ENCODE assay signal across 1 cellular context in the genomic region with DNA sequence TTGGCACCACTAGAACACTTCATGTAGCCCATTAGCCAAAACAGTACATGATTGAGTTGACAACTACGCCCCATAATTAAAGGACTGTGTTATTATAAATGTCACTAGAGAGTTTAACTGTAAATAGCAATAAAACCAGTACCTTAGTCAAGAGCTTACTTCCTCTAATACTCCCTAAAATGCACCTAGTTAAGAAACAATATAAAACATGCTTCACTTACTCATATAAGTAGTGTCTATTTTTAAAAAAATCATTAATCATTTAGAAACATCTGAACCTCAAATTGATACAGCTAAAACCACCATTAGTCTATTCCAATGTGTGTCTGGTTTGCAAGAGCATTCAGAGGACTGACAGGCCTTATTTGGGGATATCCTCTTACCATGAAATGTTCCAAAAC.
A peak's percentile ranks its signal among the peaks of the same experiment; 100 is the strongest.
TF ChIP-seq lines count a peak whose summit lies in the region.

No MANE protein-coding gene starts in this region.

TF ChIP-seq in GM12878, 131 proteins besides CTCF, POLR2A, EP300 and RAD21 (continued from another document and continues in another):
- TF ChIP-seq, protein P1, sequence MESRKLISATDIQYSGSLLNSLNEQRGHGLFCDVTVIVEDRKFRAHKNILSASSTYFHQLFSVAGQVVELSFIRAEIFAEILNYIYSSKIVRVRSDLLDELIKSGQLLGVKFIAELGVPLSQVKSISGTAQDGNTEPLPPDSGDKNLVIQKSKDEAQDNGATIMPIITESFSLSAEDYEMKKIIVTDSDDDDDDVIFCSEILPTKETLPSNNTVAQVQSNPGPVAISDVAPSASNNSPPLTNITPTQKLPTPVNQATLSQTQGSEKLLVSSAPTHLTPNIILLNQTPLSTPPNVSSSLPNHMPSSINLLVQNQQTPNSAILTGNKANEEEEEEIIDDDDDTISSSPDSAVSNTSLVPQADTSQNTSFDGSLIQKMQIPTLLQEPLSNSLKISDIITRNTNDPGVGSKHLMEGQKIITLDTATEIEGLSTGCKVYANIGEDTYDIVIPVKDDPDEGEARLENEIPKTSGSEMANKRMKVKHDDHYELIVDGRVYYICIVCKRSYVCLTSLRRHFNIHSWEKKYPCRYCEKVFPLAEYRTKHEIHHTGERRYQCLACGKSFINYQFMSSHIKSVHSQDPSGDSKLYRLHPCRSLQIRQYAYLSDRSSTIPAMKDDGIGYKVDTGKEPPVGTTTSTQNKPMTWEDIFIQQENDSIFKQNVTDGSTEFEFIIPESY (IDR thresholded peaks at IDR 0.05) = no peak
- TF ChIP-seq, protein P2, sequence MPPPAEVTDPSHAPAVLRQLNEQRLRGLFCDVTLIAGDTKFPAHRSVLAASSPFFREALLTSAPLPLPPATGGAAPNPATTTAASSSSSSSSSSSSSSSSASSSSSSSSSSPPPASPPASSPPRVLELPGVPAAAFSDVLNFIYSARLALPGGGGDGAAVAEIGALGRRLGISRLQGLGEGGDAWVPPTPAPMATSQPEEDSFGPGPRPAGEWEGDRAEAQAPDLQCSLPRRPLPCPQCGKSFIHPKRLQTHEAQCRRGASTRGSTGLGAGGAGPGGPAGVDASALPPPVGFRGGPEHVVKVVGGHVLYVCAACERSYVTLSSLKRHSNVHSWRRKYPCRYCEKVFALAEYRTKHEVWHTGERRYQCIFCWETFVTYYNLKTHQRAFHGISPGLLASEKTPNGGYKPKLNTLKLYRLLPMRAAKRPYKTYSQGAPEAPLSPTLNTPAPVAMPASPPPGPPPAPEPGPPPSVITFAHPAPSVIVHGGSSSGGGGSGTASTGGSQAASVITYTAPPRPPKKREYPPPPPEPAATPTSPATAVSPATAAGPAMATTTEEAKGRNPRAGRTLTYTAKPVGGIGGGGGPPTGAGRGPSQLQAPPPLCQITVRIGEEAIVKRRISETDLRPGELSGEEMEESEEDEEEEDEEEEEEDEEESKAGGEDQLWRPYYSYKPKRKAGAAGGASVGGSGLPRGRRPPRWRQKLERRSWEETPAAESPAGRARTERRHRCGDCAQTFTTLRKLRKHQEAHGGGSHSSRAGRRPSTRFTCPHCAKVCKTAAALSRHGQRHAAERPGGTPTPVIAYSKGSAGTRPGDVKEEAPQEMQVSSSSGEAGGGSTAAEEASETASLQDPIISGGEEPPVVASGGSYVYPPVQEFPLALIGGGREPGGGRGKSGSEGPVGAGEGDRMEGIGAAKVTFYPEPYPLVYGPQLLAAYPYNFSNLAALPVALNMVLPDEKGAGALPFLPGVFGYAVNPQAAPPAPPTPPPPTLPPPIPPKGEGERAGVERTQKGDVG (CRISPR knock-in tag; IDR thresholded peaks at IDR 0.05) = no peak
- no peak for TF ChIP-seq TARDBP (IDR thresholded peaks at IDR 0.05; ENCODE audit: borderline replicate concordance)
- peak; percentile 45 for TF ChIP-seq BMI1 (IDR thresholded peaks at IDR 0.05; ENCODE audit: borderline replicate concordance)
- TF ChIP-seq, protein P3, sequence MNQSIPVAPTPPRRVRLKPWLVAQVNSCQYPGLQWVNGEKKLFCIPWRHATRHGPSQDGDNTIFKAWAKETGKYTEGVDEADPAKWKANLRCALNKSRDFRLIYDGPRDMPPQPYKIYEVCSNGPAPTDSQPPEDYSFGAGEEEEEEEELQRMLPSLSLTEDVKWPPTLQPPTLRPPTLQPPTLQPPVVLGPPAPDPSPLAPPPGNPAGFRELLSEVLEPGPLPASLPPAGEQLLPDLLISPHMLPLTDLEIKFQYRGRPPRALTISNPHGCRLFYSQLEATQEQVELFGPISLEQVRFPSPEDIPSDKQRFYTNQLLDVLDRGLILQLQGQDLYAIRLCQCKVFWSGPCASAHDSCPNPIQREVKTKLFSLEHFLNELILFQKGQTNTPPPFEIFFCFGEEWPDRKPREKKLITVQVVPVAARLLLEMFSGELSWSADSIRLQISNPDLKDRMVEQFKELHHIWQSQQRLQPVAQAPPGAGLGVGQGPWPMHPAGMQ (IDR thresholded peaks at IDR 0.05; ENCODE audit: borderline replicate concordance) = no peak
- TF ChIP-seq EGR1 (IDR thresholded peaks at IDR 0.05; ENCODE audit: borderline replicate concordance in 1 of 2, low read depth in 2 of 2, low read length in 2 of 2) = no peak
- peak; percentile 45; the same call in 1 of the 2 replicates for TF ChIP-seq CREM (IDR thresholded peaks at IDR 0.05; ENCODE audit: low read depth)
- TF ChIP-seq, protein P4, sequence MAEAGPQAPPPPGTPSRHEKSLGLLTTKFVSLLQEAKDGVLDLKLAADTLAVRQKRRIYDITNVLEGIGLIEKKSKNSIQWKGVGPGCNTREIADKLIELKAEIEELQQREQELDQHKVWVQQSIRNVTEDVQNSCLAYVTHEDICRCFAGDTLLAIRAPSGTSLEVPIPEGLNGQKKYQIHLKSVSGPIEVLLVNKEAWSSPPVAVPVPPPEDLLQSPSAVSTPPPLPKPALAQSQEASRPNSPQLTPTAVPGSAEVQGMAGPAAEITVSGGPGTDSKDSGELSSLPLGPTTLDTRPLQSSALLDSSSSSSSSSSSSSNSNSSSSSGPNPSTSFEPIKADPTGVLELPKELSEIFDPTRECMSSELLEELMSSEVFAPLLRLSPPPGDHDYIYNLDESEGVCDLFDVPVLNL (IDR thresholded peaks at IDR 0.05; ENCODE audit: low read depth, low read length) = no peak
- TF ChIP-seq, protein P5, sequence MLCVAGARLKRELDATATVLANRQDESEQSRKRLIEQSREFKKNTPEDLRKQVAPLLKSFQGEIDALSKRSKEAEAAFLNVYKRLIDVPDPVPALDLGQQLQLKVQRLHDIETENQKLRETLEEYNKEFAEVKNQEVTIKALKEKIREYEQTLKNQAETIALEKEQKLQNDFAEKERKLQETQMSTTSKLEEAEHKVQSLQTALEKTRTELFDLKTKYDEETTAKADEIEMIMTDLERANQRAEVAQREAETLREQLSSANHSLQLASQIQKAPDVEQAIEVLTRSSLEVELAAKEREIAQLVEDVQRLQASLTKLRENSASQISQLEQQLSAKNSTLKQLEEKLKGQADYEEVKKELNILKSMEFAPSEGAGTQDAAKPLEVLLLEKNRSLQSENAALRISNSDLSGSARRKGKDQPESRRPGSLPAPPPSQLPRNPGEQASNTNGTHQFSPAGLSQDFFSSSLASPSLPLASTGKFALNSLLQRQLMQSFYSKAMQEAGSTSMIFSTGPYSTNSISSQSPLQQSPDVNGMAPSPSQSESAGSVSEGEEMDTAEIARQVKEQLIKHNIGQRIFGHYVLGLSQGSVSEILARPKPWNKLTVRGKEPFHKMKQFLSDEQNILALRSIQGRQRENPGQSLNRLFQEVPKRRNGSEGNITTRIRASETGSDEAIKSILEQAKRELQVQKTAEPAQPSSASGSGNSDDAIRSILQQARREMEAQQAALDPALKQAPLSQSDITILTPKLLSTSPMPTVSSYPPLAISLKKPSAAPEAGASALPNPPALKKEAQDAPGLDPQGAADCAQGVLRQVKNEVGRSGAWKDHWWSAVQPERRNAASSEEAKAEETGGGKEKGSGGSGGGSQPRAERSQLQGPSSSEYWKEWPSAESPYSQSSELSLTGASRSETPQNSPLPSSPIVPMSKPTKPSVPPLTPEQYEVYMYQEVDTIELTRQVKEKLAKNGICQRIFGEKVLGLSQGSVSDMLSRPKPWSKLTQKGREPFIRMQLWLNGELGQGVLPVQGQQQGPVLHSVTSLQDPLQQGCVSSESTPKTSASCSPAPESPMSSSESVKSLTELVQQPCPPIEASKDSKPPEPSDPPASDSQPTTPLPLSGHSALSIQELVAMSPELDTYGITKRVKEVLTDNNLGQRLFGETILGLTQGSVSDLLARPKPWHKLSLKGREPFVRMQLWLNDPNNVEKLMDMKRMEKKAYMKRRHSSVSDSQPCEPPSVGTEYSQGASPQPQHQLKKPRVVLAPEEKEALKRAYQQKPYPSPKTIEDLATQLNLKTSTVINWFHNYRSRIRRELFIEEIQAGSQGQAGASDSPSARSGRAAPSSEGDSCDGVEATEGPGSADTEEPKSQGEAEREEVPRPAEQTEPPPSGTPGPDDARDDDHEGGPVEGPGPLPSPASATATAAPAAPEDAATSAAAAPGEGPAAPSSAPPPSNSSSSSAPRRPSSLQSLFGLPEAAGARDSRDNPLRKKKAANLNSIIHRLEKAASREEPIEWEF (IDR thresholded peaks at IDR 0.05; ENCODE audit: insufficient replicate concordance, low read depth, low read length) = no peak
- TF ChIP-seq, protein P6, sequence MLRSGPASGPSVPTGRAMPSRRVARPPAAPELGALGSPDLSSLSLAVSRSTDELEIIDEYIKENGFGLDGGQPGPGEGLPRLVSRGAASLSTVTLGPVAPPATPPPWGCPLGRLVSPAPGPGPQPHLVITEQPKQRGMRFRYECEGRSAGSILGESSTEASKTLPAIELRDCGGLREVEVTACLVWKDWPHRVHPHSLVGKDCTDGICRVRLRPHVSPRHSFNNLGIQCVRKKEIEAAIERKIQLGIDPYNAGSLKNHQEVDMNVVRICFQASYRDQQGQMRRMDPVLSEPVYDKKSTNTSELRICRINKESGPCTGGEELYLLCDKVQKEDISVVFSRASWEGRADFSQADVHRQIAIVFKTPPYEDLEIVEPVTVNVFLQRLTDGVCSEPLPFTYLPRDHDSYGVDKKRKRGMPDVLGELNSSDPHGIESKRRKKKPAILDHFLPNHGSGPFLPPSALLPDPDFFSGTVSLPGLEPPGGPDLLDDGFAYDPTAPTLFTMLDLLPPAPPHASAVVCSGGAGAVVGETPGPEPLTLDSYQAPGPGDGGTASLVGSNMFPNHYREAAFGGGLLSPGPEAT (IDR thresholded peaks at IDR 0.05; ENCODE audit: low read depth) = peak; percentile 78; the same call in 1 of the 2 replicates
- no peak for TF ChIP-seq HCFC1 (IDR thresholded peaks at IDR 0.05; ENCODE audit: low read length)
- 0 out of 2 replicates have a peak, but pooled peaks have one; percentile 51 for TF ChIP-seq SREBF1 (IDR thresholded peaks at IDR 0.05; ENCODE audit: low read length)
- no peak for TF ChIP-seq WRNIP1 (IDR thresholded peaks at IDR 0.05; ENCODE audit: borderline replicate concordance, low read depth, low read length)
- no peak for TF ChIP-seq FOXK2 (IDR thresholded peaks at IDR 0.05)
- TF ChIP-seq LARP7 (IDR thresholded peaks at IDR 0.05) = no peak
- TF ChIP-seq MEF2A (IDR thresholded peaks at IDR 0.05; ENCODE audit: insufficient read depth, low read depth, low read length) = peak; percentile 97
- peak; percentile 96 for TF ChIP-seq NFIC (IDR thresholded peaks at IDR 0.05; ENCODE audit: low read depth, low read length)
- TF ChIP-seq EZH2 (IDR thresholded peaks at IDR 0.05; ENCODE audit: borderline replicate concordance, control insufficient read depth, low read depth, low read length) = no peak
- TF ChIP-seq CHD4 (IDR thresholded peaks at IDR 0.05) = no peak
- TF ChIP-seq CREB1 (IDR thresholded peaks at IDR 0.05; ENCODE audit: low read depth) = peak; percentile 25; the same call in 1 of the 2 replicates
- no peak for TF ChIP-seq YY1 (IDR thresholded peaks at IDR 0.05; ENCODE audit: low read depth, low read length)
- TF ChIP-seq TCF3 (IDR thresholded peaks at IDR 0.05; ENCODE audit: borderline replicate concordance, insufficient read depth, low read depth, low read length) = no peak
- peak; percentile 50; the same call in 1 of the 2 replicates for TF ChIP-seq EED (IDR thresholded peaks at IDR 0.05; ENCODE audit: low read depth)
- peak; percentile 58; the same call in 1 of the 2 replicates for TF ChIP-seq TBL1XR1 (IDR thresholded peaks at IDR 0.05; ENCODE audit: low read depth, low read length)
- TF ChIP-seq, protein P7, sequence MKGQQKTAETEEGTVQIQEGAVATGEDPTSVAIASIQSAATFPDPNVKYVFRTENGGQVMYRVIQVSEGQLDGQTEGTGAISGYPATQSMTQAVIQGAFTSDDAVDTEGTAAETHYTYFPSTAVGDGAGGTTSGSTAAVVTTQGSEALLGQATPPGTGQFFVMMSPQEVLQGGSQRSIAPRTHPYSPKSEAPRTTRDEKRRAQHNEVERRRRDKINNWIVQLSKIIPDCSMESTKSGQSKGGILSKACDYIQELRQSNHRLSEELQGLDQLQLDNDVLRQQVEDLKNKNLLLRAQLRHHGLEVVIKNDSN (IDR thresholded peaks at IDR 0.05; ENCODE audit: borderline replicate concordance, extremely low read length, insufficient read depth, low read depth, low read length) = no peak
- peak; percentile 54; the same call in 1 of the 2 replicates for TF ChIP-seq ZNF24 (IDR thresholded peaks at IDR 0.05)
- TF ChIP-seq RAD51 (IDR thresholded peaks at IDR 0.05) = no peak
- TF ChIP-seq RCOR1 (conservative IDR thresholded peaks at IDR 0.05; ENCODE audit: low read depth, low read length) = no peak
- TF ChIP-seq HDGF (IDR thresholded peaks at IDR 0.05) = no peak
- no peak for TF ChIP-seq TCF12 (IDR thresholded peaks at IDR 0.05; ENCODE audit: low read depth, low read length)
- TF ChIP-seq SPI1 (IDR thresholded peaks at IDR 0.05; ENCODE audit: borderline replicate concordance, insufficient read depth, low read depth, low read length) = no peak
- TF ChIP-seq, protein P8, sequence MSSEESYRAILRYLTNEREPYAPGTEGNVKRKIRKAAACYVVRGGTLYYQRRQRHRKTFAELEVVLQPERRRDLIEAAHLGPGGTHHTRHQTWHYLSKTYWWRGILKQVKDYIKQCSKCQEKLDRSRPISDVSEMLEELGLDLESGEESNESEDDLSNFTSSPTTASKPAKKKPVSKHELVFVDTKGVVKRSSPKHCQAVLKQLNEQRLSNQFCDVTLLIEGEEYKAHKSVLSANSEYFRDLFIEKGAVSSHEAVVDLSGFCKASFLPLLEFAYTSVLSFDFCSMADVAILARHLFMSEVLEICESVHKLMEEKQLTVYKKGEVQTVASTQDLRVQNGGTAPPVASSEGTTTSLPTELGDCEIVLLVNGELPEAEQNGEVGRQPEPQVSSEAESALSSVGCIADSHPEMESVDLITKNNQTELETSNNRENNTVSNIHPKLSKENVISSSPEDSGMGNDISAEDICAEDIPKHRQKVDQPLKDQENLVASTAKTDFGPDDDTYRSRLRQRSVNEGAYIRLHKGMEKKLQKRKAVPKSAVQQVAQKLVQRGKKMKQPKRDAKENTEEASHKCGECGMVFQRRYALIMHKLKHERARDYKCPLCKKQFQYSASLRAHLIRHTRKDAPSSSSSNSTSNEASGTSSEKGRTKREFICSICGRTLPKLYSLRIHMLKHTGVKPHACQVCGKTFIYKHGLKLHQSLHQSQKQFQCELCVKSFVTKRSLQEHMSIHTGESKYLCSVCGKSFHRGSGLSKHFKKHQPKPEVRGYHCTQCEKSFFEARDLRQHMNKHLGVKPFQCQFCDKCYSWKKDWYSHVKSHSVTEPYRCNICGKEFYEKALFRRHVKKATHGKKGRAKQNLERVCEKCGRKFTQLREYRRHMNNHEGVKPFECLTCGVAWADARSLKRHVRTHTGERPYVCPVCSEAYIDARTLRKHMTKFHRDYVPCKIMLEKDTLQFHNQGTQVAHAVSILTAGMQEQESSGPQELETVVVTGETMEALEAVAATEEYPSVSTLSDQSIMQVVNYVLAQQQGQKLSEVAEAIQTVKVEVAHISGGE (CRISPR knock-in tag; IDR thresholded peaks at IDR 0.05) = no peak
- TF ChIP-seq, protein P9, sequence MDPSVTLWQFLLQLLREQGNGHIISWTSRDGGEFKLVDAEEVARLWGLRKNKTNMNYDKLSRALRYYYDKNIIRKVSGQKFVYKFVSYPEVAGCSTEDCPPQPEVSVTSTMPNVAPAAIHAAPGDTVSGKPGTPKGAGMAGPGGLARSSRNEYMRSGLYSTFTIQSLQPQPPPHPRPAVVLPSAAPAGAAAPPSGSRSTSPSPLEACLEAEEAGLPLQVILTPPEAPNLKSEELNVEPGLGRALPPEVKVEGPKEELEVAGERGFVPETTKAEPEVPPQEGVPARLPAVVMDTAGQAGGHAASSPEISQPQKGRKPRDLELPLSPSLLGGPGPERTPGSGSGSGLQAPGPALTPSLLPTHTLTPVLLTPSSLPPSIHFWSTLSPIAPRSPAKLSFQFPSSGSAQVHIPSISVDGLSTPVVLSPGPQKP (IDR thresholded peaks at IDR 0.05; ENCODE audit: low read depth, low read length) = no peak
- TF ChIP-seq SUZ12 (IDR thresholded peaks at IDR 0.05; ENCODE audit: unreplicated experiment) = no peak
- peak; percentile 46; the same call in 1 of the 2 replicates for TF ChIP-seq BCL11A (IDR thresholded peaks at IDR 0.05; ENCODE audit: low read depth, low read length)
- peak; percentile 69; the same call in 1 of the 2 replicates for TF ChIP-seq ZBED1 (IDR thresholded peaks at IDR 0.05; ENCODE audit: borderline replicate concordance)
- TF ChIP-seq CHD2 (IDR thresholded peaks at IDR 0.05; ENCODE audit: borderline replicate concordance, low read depth, low read length) = no peak
- TF ChIP-seq MTA3 (IDR thresholded peaks at IDR 0.05; ENCODE audit: borderline replicate concordance, low read length) = peak; percentile 63; the same call in 1 of the 2 replicates
